12 cellular contexts compared by ENCODE assay signal in the genomic region with DNA sequence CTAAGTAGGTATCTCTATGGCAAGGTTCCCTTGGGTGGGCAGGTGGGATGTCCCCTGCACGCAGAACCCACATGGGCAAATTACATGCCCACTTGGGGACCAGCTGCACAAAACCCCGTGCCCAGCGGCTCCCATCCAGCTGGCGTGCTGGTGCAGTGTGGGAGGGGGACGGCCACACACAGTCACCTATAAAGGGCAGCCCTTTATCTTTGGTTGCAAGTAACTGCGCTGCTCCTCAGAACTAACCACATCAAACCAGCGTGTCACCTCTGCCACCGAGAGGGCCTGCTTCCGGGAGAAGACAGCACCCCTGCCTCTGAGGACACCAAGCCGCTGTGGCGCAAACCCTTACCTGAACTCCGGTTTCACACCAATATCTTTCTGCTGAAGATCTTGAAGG. TPM values are rescaled to one million over a fixed set of nuclear protein-coding genes. Genes with fewer than 3 reads are reported as not detected.
DNase-seq lines count a peak whose midpoint lies in the region.
"Had no signal": no experiment of that assay in that cellular context is flagged by ENCODE, and none has a peak within 500 bp of the region (broad histone marks: within the 10 kb centered on the region; RNA-seq: fewer than 3 reads in every experiment).

No MANE protein-coding gene starts in this region.

- DNase-seq in CD4-positive, alpha-beta memory T cell = peak; percentile 73 to 81 (median 75)
- DNase-seq in activated CD4-positive, alpha-beta memory T cell treated with anti-CD3 and anti-CD28 coated beads, Interleukin-2, amount 10 ng/mL, durations not matched to agents 7 days and 5 days = peak; percentile 69
- DNase-seq in stimulated activated CD4-positive, alpha-beta T cell treated with anti-CD3 and anti-CD28 coated beads, Interleukin-4, amount 100 ng/mL, for 24 hours = peak; percentile 57
- DNase-seq in GDM1 (lab: John Stamatoyannopoulos, UW) (no peak), SIG-M5 treated with dmso at 0.1 percent for 504 hours (lab: John Stamatoyannopoulos, UW; ENCODE audit: unreplicated experiment) (no peak), NCI-H526 (lab: John Stamatoyannopoulos, UW) (no peak), NCI-H146 treated with DMSO at 0.1 percent for 48 hours (lab: John Stamatoyannopoulos, UW; ENCODE audit: unreplicated experiment) (no peak)
- DNase-seq: gastrocnemius medialis, MM.1S had no signal

- no peaks in the 10 kb centered on the region for H3K9me3 Mint-ChIP-seq in CD4-positive, alpha-beta memory T cell
- H3K9me3 Mint-ChIP-seq in activated CD4-positive, alpha-beta memory T cell treated with anti-CD3 and anti-CD28 coated beads, Interleukin-2, amount 10 ng/mL, durations not matched to agents 7 days and 5 days = no peaks in the 10 kb centered on the region
- no peaks in the 10 kb centered on the region for H3K9me3 Mint-ChIP-seq in activated naive CD8-positive, alpha-beta T cell (ENCODE audit: low read depth)

- no peak overlapping the region for H3K27ac ChIP-seq in CD4-positive, alpha-beta memory T cell (ENCODE audit: low read depth, low read length)
- H3K27ac ChIP-seq: gastrocnemius medialis, tibial nerve had no signal

- peak overlapping the region in 7 of 8 donors; percentile 51 to 80 (median 70) for H3K4me3 Mint-ChIP-seq in CD4-positive, alpha-beta memory T cell
- no peak overlapping the region for H3K4me3 Mint-ChIP-seq in activated CD4-positive, alpha-beta memory T cell treated with anti-CD3 and anti-CD28 coated beads, Interleukin-2, amount 10 ng/mL, durations not matched to agents 7 days and 5 days
- H3K4me3 Mint-ChIP-seq in activated naive CD8-positive, alpha-beta T cell = peak overlapping the region; percentile 65

- H3K36me3 Mint-ChIP-seq in CD4-positive, alpha-beta memory T cell = peaks cover 41 to 55% of the 10 kb centered on the region in 2 donors
- peaks cover 50% of the 10 kb centered on the region for H3K36me3 Mint-ChIP-seq in activated CD4-positive, alpha-beta memory T cell treated with anti-CD3 and anti-CD28 coated beads, Interleukin-2, amount 10 ng/mL, durations not matched to agents 7 days and 5 days (ENCODE audit: low read depth)
- peaks cover 26% of the 10 kb centered on the region for H3K36me3 Mint-ChIP-seq in activated naive CD8-positive, alpha-beta T cell

- intact Hi-C loops in CD4-positive, alpha-beta memory T cell (cut with micrococcal nuclease) = loop anchor here (2.0 to 5.0 kb wide), 2 partner anchors 32 to 45 kb away; partner anchors contain the start of genes ANKRD27 and RGS9BP

- H3K27ac Mint-ChIP-seq in CD4-positive, alpha-beta memory T cell = peak overlapping the region; percentile 39 to 91 (median 88)
- peak overlapping the region; percentile 66 for H3K27ac Mint-ChIP-seq in activated CD4-positive, alpha-beta memory T cell treated with anti-CD3 and anti-CD28 coated beads, Interleukin-2, amount 10 ng/mL, durations not matched to agents 7 days and 5 days
- H3K27ac Mint-ChIP-seq in activated naive CD8-positive, alpha-beta T cell = peak overlapping the region; percentile 79

- peaks cover 35% of the 10 kb centered on the region for H3K36me3 ChIP-seq in CD4-positive, alpha-beta memory T cell (ENCODE audit: insufficient read depth, low read length)

- no peaks in the 10 kb centered on the region for H3K9me3 ChIP-seq in CD4-positive, alpha-beta memory T cell (ENCODE audit: control insufficient read depth in 1 of 2, low read length in 2 of 2)
- H3K9me3 ChIP-seq: gastrocnemius medialis, HAP-1, tibial nerve had no signal

- peak overlapping the region in 1 of 2 donors; percentile 7 for H3K4me3 ChIP-seq in CD4-positive, alpha-beta memory T cell (ENCODE audit: low read length in 2 of 2)
- H3K4me3 ChIP-seq: gastrocnemius medialis, HAP-1, tibial nerve had no signal

- no peaks in the 10 kb centered on the region for H3K27me3 Mint-ChIP-seq in CD4-positive, alpha-beta memory T cell
- no peaks in the 10 kb centered on the region for H3K27me3 Mint-ChIP-seq in activated CD4-positive, alpha-beta memory T cell treated with anti-CD3 and anti-CD28 coated beads, Interleukin-2, amount 10 ng/mL, durations not matched to agents 7 days and 5 days
- no peaks in the 10 kb centered on the region for H3K27me3 Mint-ChIP-seq in activated naive CD8-positive, alpha-beta T cell

- H3K4me1 ChIP-seq in CD4-positive, alpha-beta memory T cell (ENCODE audit: insufficient read depth, low read length) = peaks cover 23% of the 10 kb centered on the region
- H3K4me1 ChIP-seq: HAP-1, tibial nerve had no signal

- CTCF ChIA-PET in CD4-positive, alpha-beta memory T cell (lab: Charles Lee; ENCODE audit: partially characterized antibody) = no interaction called here
- CTCF ChIA-PET in activated CD4-positive, alpha-beta memory T cell treated with anti-CD3 and anti-CD28 coated beads, Interleukin-2, amount 10 ng/mL, durations not matched to agents 7 days and 5 days (lab: Charles Lee) = no interaction called here

- peaks cover 14 to 42% (median 27%) of the 10 kb centered on the region in 4 donors for H3K4me1 Mint-ChIP-seq in CD4-positive, alpha-beta memory T cell
- peaks cover 38% of the 10 kb centered on the region for H3K4me1 Mint-ChIP-seq in activated CD4-positive, alpha-beta memory T cell treated with anti-CD3 and anti-CD28 coated beads, Interleukin-2, amount 10 ng/mL, durations not matched to agents 7 days and 5 days
- peaks cover 39% of the 10 kb centered on the region for H3K4me1 Mint-ChIP-seq in activated naive CD8-positive, alpha-beta T cell (ENCODE audit: low read depth)

- H3K27me3 ChIP-seq in CD4-positive, alpha-beta memory T cell (ENCODE audit: insufficient read depth, low read length) = no peaks in the 10 kb centered on the region
- H3K27me3 ChIP-seq: gastrocnemius medialis, tibial nerve had no signal

- POLR2A ChIA-PET in CD4-positive, alpha-beta memory T cell (lab: Charles Lee; ENCODE audit: partially characterized antibody) = interaction anchor here (1.1 kb wide), 1 partner anchor 33 kb away, joined by 3 read pairs; the partner anchor contains the start of genes ANKRD27 and RGS9BP
- POLR2A ChIA-PET in activated CD4-positive, alpha-beta memory T cell treated with anti-CD3 and anti-CD28 coated beads, Interleukin-2, amount 10 ng/mL, durations not matched to agents 7 days and 5 days (lab: Charles Lee) = interaction anchor here (1.6 kb wide), 1 partner anchor 32 kb away, joined by 4 read pairs; the partner anchor contains the start of gene ANKRD27

RNA-seq across cellular contexts. Expression of gene ANKRD27, which starts 32.2 kb away (rescaled TPM):
- 10 to 100 TPM; 49.6 to 51.2 TPM for total RNA-seq in CD4-positive, alpha-beta memory T cell
- polyA plus RNA-seq in CD4-positive, alpha-beta memory T cell = 10 to 100 TPM; 16.0 to 29.9 TPM
- 10 to 100 TPM; 40.4 to 40.6 TPM for total RNA-seq in activated CD4-positive, alpha-beta memory T cell treated with anti-CD3 and anti-CD28 coated beads, Interleukin-2, amount 10 ng/mL, durations not matched to agents 7 days and 5 days

RNA-seq across cellular contexts. Expression of gene RGS9BP, which starts 32.9 kb away (rescaled TPM):
- total RNA-seq in CD4-positive, alpha-beta memory T cell = under 1 TPM; 0.52 to 0.89 TPM
- polyA plus RNA-seq in CD4-positive, alpha-beta memory T cell = under 1 TPM; 0.08 to 0.25 TPM
- total RNA-seq in activated CD4-positive, alpha-beta memory T cell treated with anti-CD3 and anti-CD28 coated beads, Interleukin-2, amount 10 ng/mL, durations not matched to agents 7 days and 5 days = under 1 TPM; 0.40 to 0.43 TPM

RNA-seq across cellular contexts. Expression of gene NUDT19, which starts 48.9 kb away (rescaled TPM):
- 10 to 100 TPM; 10.5 to 10.6 TPM for total RNA-seq in CD4-positive, alpha-beta memory T cell
- 1 to 10 TPM; 2.0 to 5.4 TPM for polyA plus RNA-seq in CD4-positive, alpha-beta memory T cell
- 10 to 100 TPM; 15.0 to 15.1 TPM for total RNA-seq in activated CD4-positive, alpha-beta memory T cell treated with anti-CD3 and anti-CD28 coated beads, Interleukin-2, amount 10 ng/mL, durations not matched to agents 7 days and 5 days

Comparison
In these comparisons a context has a peak if more than half of its experiments do, and no peak if none do; other contexts are left out.
1. DNase-seq: peak in CD4-positive, alpha-beta memory T cell (5 of 5), activated CD4-positive, alpha-beta memory T cell treated with anti-CD3 and anti-CD28 coated beads, Interleukin-2, amount 10 ng/mL, durations not matched to agents 7 days and 5 days (single experiment) and stimulated activated CD4-positive, alpha-beta T cell treated with anti-CD3 and anti-CD28 coated beads, Interleukin-4, amount 100 ng/mL, for 24 hours (single experiment); none in GDM1 (single experiment), SIG-M5 treated with dmso at 0.1 percent for 504 hours (single experiment), NCI-H526 (0 of 2) and NCI-H146 treated with DMSO at 0.1 percent for 48 hours (single experiment).
2. Peak in every context shown above with its lines, with median percentiles within 50 percentile points of each other: H3K27ac Mint-ChIP-seq.